Comparison of ENCODE assay signal across 16 cellular contexts in the genomic region with DNA sequence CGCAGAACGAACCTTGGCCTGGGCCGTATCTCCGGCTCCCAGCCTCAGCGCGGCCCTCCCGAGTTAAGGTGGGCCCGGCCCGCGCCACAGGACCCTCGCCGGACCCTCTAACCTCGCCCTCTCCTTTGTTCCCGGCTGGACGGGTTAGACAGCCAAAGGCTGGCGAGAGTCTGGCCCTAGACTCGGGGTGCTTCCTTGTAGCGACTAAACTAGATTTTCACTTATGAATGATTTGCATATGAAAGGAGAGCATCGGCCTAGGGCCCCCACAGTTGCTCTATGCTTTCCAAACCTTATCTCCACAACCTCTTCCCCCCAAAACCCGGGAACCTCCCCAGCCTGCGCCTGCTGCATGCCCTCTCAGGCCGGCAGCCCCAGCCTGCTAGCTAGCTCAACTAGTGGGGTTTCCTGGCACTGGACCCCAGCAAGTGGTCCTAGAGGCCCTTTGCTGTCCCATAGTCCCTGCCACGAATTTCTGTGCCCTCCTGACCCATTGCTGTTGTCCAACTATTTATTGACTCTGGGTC. TPM values are rescaled to one million over a fixed set of nuclear protein-coding genes. Genes with fewer than 3 reads are reported as not detected.
A peak's percentile ranks its signal among the peaks of the same experiment; 100 is the strongest.
DNase-seq lines count a peak whose midpoint lies in the region; ATAC-seq and TF ChIP-seq lines count a peak whose summit lies in the region.
"Had no signal": no experiment of that assay in that cellular context is flagged by ENCODE, and none has a peak within 500 bp of the region (broad histone marks: within the 10 kb centered on the region; RNA-seq: fewer than 3 reads in every experiment).

No MANE protein-coding gene starts in this region.

- CTCF ChIA-PET in activated naive CD4-positive, alpha-beta T cell treated with anti-CD3 and anti-CD28 coated beads for 36 hours (lab: Charles Lee) = interaction anchor here (5.2 kb wide), 1 partner anchor 157 kb away, joined by 113 read pairs; a partner anchor contains a TSS
- CTCF ChIA-PET in activated B cell treated with CpG ODN at 0.5 μM for 24 hours (lab: Charles Lee) = interaction anchor here (0.8 to 6.3 kb wide), 4 partner anchors 18 to 173 kb away, joined by 4 to 98 read pairs (median 6); a partner anchor contains a TSS

- H3K27me3 ChIP-seq in tibial nerve = peaks cover 0 to 41% of the 10 kb centered on the region in 2 donors
- no peaks in the 10 kb centered on the region for H3K27me3 ChIP-seq in gastrocnemius medialis

- H3K4me1 ChIP-seq in tibial nerve (peaks cover 0 to 97% (median 23%) of the 10 kb centered on the region in 4 donors), gastrocnemius medialis (peaks cover 22 to 29% of the 10 kb centered on the region in 2 donors)

- peaks cover 59% of the 10 kb centered on the region for H3K27me3 Mint-ChIP-seq in activated naive CD4-positive, alpha-beta T cell treated with anti-CD3 and anti-CD28 coated beads, Interleukin-2, amount 50 U/mL, for 24 hours
- H3K27me3 Mint-ChIP-seq in activated naive CD4-positive, alpha-beta T cell treated with anti-CD3 and anti-CD28 coated beads for 36 hours (ENCODE audit: low read depth) = peaks cover 74% of the 10 kb centered on the region
- H3K27me3 Mint-ChIP-seq in activated B cell treated with CpG ODN at 0.5 μM for 24 hours (peaks cover 63% of the 10 kb centered on the region), memory B cell (peaks cover 33% of the 10 kb centered on the region)

- TF ChIP-seq POLR2A in tibial nerve (IDR thresholded peaks at IDR 0.05) (no peak), gastrocnemius medialis (IDR thresholded peaks at IDR 0.05) (no peak)

- H3K4me3 Mint-ChIP-seq in activated naive CD4-positive, alpha-beta T cell treated with anti-CD3 and anti-CD28 coated beads, Interleukin-2, amount 50 U/mL, for 24 hours = no peak overlapping the region
- H3K4me3 Mint-ChIP-seq in activated naive CD4-positive, alpha-beta T cell treated with anti-CD3 and anti-CD28 coated beads for 36 hours = no peak overlapping the region
- H3K4me3 Mint-ChIP-seq in activated B cell treated with CpG ODN at 0.5 μM for 24 hours = peak overlapping the region; percentile 29
- peak overlapping the region; percentile 37 for H3K4me3 Mint-ChIP-seq in memory B cell
- H3K4me3 Mint-ChIP-seq: activated CD8-positive, alpha-beta memory T cell treated with anti-CD3 and anti-CD28 coated beads, Interleukin-2, amount 10 ng/mL, durations not matched to agents 7 days and 5 days had no signal

- in situ Hi-C loops in gastrocnemius medialis (cut with MboI; ENCODE audit: low sequenced_read_pairs in 4 of 4) = loop anchor here in 1 of 4 donors (5.0 kb wide), 1 partner anchor 157 kb away; no protein-coding TSS in a partner anchor

- DNase-seq in activated naive CD4-positive, alpha-beta T cell treated with anti-CD3 and anti-CD28 coated beads for 36 hours = no peak
- no peak for DNase-seq in activated B cell treated with CpG ODN at 0.5 μM for 24 hours
- DNase-seq in memory B cell (ENCODE audit: low spot score in 2 of 2) = no peak
- no peak for DNase-seq in tibial nerve (ENCODE audit: low spot score in 2 of 2)
- DNase-seq in gastrocnemius medialis = no peak
- DNase-seq in kidney tubule cell (ENCODE audit: low spot score) = no peak
- DNase-seq in GM10266 (ENCODE audit: extremely low spot score) = no peak
- DNase-seq: activated CD8-positive, alpha-beta memory T cell treated with anti-CD3 and anti-CD28 coated beads, Interleukin-2, amount 10 ng/mL, durations not matched to agents 7 days and 5 days; DMS 273 treated with DMSO at 0.1 percent for 48 hours; NCI-H187; NCI-H446 had no signal

- H3K27ac Mint-ChIP-seq in activated naive CD4-positive, alpha-beta T cell treated with anti-CD3 and anti-CD28 coated beads, Interleukin-2, amount 50 U/mL, for 24 hours = peak overlapping the region; percentile 38
- H3K27ac Mint-ChIP-seq in activated naive CD4-positive, alpha-beta T cell treated with anti-CD3 and anti-CD28 coated beads for 36 hours = no peak overlapping the region
- H3K27ac Mint-ChIP-seq in activated B cell treated with CpG ODN at 0.5 μM for 24 hours = no peak overlapping the region
- no peak overlapping the region for H3K27ac Mint-ChIP-seq in memory B cell
- H3K27ac Mint-ChIP-seq: activated CD8-positive, alpha-beta memory T cell treated with anti-CD3 and anti-CD28 coated beads, Interleukin-2, amount 10 ng/mL, durations not matched to agents 7 days and 5 days had no signal

- TF ChIP-seq EP300 in tibial nerve (IDR thresholded peaks at IDR 0.05) = no peak

- H3K4me3 ChIP-seq in tibial nerve (peak overlapping the region; percentile 38 to 77 (median 49)), gastrocnemius medialis (no peak overlapping the region)

- no peaks in the 10 kb centered on the region for H3K36me3 Mint-ChIP-seq in activated naive CD4-positive, alpha-beta T cell treated with anti-CD3 and anti-CD28 coated beads, Interleukin-2, amount 50 U/mL, for 24 hours
- no peaks in the 10 kb centered on the region for H3K36me3 Mint-ChIP-seq in activated naive CD4-positive, alpha-beta T cell treated with anti-CD3 and anti-CD28 coated beads for 36 hours (ENCODE audit: low read depth)
- H3K36me3 Mint-ChIP-seq in activated B cell treated with CpG ODN at 0.5 μM for 24 hours (ENCODE audit: low read depth) (no peaks in the 10 kb centered on the region), memory B cell (no peaks in the 10 kb centered on the region)
- H3K36me3 Mint-ChIP-seq: activated CD8-positive, alpha-beta memory T cell treated with anti-CD3 and anti-CD28 coated beads, Interleukin-2, amount 10 ng/mL, durations not matched to agents 7 days and 5 days had no signal

- H3K9me3 ChIP-seq in tibial nerve (no peaks in the 10 kb centered on the region), gastrocnemius medialis (no peaks in the 10 kb centered on the region)

- H3K9me3 Mint-ChIP-seq in activated naive CD4-positive, alpha-beta T cell treated with anti-CD3 and anti-CD28 coated beads, Interleukin-2, amount 50 U/mL, for 24 hours = no peaks in the 10 kb centered on the region
- H3K9me3 Mint-ChIP-seq in activated naive CD4-positive, alpha-beta T cell treated with anti-CD3 and anti-CD28 coated beads for 36 hours = no peaks in the 10 kb centered on the region
- H3K9me3 Mint-ChIP-seq in activated B cell treated with CpG ODN at 0.5 μM for 24 hours (no peaks in the 10 kb centered on the region), memory B cell (peaks cover 3% of the 10 kb centered on the region)

- ATAC-seq in activated B cell treated with CpG ODN at 0.5 μM for 24 hours (ENCODE audit: low read depth) = no peak
- no peak for ATAC-seq in memory B cell (ENCODE audit: low read depth)
- ATAC-seq in gastrocnemius medialis = no peak

- peaks cover 15% of the 10 kb centered on the region for H3K4me1 Mint-ChIP-seq in activated naive CD4-positive, alpha-beta T cell treated with anti-CD3 and anti-CD28 coated beads, Interleukin-2, amount 50 U/mL, for 24 hours
- peaks cover 15% of the 10 kb centered on the region for H3K4me1 Mint-ChIP-seq in activated naive CD4-positive, alpha-beta T cell treated with anti-CD3 and anti-CD28 coated beads for 36 hours (ENCODE audit: low read depth)
- H3K4me1 Mint-ChIP-seq in activated B cell treated with CpG ODN at 0.5 μM for 24 hours = peaks cover 22% of the 10 kb centered on the region
- H3K4me1 Mint-ChIP-seq in memory B cell = peaks cover 5% of the 10 kb centered on the region

- intact Hi-C loops in activated naive CD4-positive, alpha-beta T cell treated with anti-CD3 and anti-CD28 coated beads for 36 hours (cut with micrococcal nuclease) = loop anchor here (5.0 kb wide), 1 partner anchor 47 kb away; no protein-coding TSS in a partner anchor
- intact Hi-C loops in activated B cell treated with CpG ODN at 0.5 μM for 24 hours (cut with micrococcal nuclease) (loop anchor here (2.0 to 5.0 kb wide), 3 partner anchors 18 to 73 kb away; a partner anchor contains a TSS), gastrocnemius medialis (cut with DNase I; ENCODE audit: low total_unique reads) (no loop called here)

- H3K27ac ChIP-seq in tibial nerve = peak overlapping the region; percentile 66 to 99 (median 82)
- H3K27ac ChIP-seq in gastrocnemius medialis = no peak overlapping the region

- whole genome bisulfite sequencing in tibial nerve, 2 donors = 38 to 53% methylated on average over 12 to 17 of the region's 23 CpGs

- TF ChIP-seq CTCF in activated B cell treated with CpG ODN at 0.5 μM for 24 hours (IDR thresholded peaks at IDR 0.05) = no peak
- TF ChIP-seq CTCF in tibial nerve (IDR thresholded peaks at IDR 0.05) = no peak
- no peak for TF ChIP-seq CTCF in gastrocnemius medialis (IDR thresholded peaks at IDR 0.05 in 4 of 5, conservative IDR thresholded peaks at IDR 0.05 in 1 of 5)
- no peak for TF ChIP-seq CTCF in GM10266 (IDR thresholded peaks at IDR 0.05; ENCODE audit: control insufficient read depth, insufficient read depth, low read depth, missing control alignments)

- POLR2A ChIA-PET in activated B cell treated with CpG ODN at 0.5 μM for 24 hours (lab: Charles Lee) = interaction anchor here (1.4 kb wide), 1 partner anchor 154 kb away, joined by 3 read pairs; a partner anchor contains a TSS

- peaks cover 0 to 5% (median 0%) of the 10 kb centered on the region in 3 donors for H3K36me3 ChIP-seq in tibial nerve
- no peaks in the 10 kb centered on the region for H3K36me3 ChIP-seq in gastrocnemius medialis

RNA-seq across cellular contexts. Expression of a gene that starts 2.0 kb away (rescaled TPM):
- not detected for total RNA-seq in activated naive CD4-positive, alpha-beta T cell treated with anti-CD3 and anti-CD28 coated beads for 36 hours
- not detected in 2 replicates for total RNA-seq in activated B cell treated with CpG ODN at 0.5 μM for 24 hours
- total RNA-seq in tibial nerve = 1 to 10 TPM; 1.4 to 2.7 (median 1.7) TPM
- 1 to 10 TPM in 1 of 4 donors, under 1 TPM in 1, not detected in 2; 0.36 to 1.4 TPM for total RNA-seq in gastrocnemius medialis
- total RNA-seq: activated CD8-positive, alpha-beta memory T cell treated with anti-CD3 and anti-CD28 coated beads, Interleukin-2, amount 10 ng/mL, durations not matched to agents 7 days and 5 days; cerebellum; pulmonary artery endothelial cell; SK-MEL-5; temporal lobe had no signal

RNA-seq across cellular contexts. Expression of a gene that starts 6.6 kb away (rescaled TPM):
- total RNA-seq in activated naive CD4-positive, alpha-beta T cell treated with anti-CD3 and anti-CD28 coated beads for 36 hours = not detected
- total RNA-seq in activated B cell treated with CpG ODN at 0.5 μM for 24 hours (not detected in 2 replicates), tibial nerve (10 to 100 TPM in 1 of 4 donors, 1 to 10 TPM in 3; 3.6 to 17.3 (median 7.2) TPM), gastrocnemius medialis (1 to 10 TPM; 1.0 to 4.7 (median 3.8) TPM)
- total RNA-seq: activated CD8-positive, alpha-beta memory T cell treated with anti-CD3 and anti-CD28 coated beads, Interleukin-2, amount 10 ng/mL, durations not matched to agents 7 days and 5 days; cerebellum; pulmonary artery endothelial cell; temporal lobe had no signal

RNA-seq across cellular contexts. Expression of a gene that starts 18.8 kb away (rescaled TPM):
- under 1 TPM in 1 of 2 experiments, not detected in 1; 0.12 TPM for total RNA-seq in activated naive CD4-positive, alpha-beta T cell treated with anti-CD3 and anti-CD28 coated beads for 36 hours
- total RNA-seq in activated B cell treated with CpG ODN at 0.5 μM for 24 hours (4.3 and 4.8 TPM in 2 replicates), tibial nerve (1 to 10 TPM; 2.7 to 8.1 (median 4.1) TPM), gastrocnemius medialis (1 to 10 TPM in 1 of 4 donors, under 1 TPM in 3; 0.51 to 2.0 (median 0.71) TPM)
- total RNA-seq: cerebellum, pulmonary artery endothelial cell, temporal lobe had no signal

RNA-seq across cellular contexts. Expression of a gene that starts 26.1 kb away (rescaled TPM):
- not detected for total RNA-seq in activated naive CD4-positive, alpha-beta T cell treated with anti-CD3 and anti-CD28 coated beads for 36 hours
- not detected in 2 replicates for total RNA-seq in activated B cell treated with CpG ODN at 0.5 μM for 24 hours
- total RNA-seq in tibial nerve = 1 to 10 TPM in 3 of 4 donors, under 1 TPM in 1; 0.98 to 2.3 (median 2.0) TPM
- total RNA-seq in gastrocnemius medialis = 1 to 10 TPM; 3.3 to 4.9 (median 3.8) TPM
- total RNA-seq: activated CD8-positive, alpha-beta memory T cell treated with anti-CD3 and anti-CD28 coated beads, Interleukin-2, amount 10 ng/mL, durations not matched to agents 7 days and 5 days; cerebellum; pulmonary artery endothelial cell; temporal lobe had no signal

RNA-seq across cellular contexts. Expression of a gene that starts 34.9 kb away (rescaled TPM):
- total RNA-seq in activated naive CD4-positive, alpha-beta T cell treated with anti-CD3 and anti-CD28 coated beads for 36 hours = not detected
- total RNA-seq in activated B cell treated with CpG ODN at 0.5 μM for 24 hours (not detected in 2 replicates), tibial nerve (10 to 100 TPM in 1 of 4 donors, 1 to 10 TPM in 3; 4.4 to 10.5 (median 7.9) TPM), gastrocnemius medialis (10 to 100 TPM; 13.6 to 37.7 (median 26.3) TPM)
- total RNA-seq: activated CD8-positive, alpha-beta memory T cell treated with anti-CD3 and anti-CD28 coated beads, Interleukin-2, amount 10 ng/mL, durations not matched to agents 7 days and 5 days; cerebellum; pulmonary artery endothelial cell; temporal lobe had no signal

Comparison
In these comparisons a context has a peak if more than half of its experiments do, and no peak if none do; other contexts are left out.
1. H3K4me3 Mint-ChIP-seq: peak in activated B cell treated with CpG ODN at 0.5 μM for 24 hours (single experiment) and memory B cell (single experiment); none in activated naive CD4-positive, alpha-beta T cell treated with anti-CD3 and anti-CD28 coated beads, Interleukin-2, amount 50 U/mL, for 24 hours (single experiment) and activated naive CD4-positive, alpha-beta T cell treated with anti-CD3 and anti-CD28 coated beads for 36 hours (single experiment).
2. H3K27ac ChIP-seq: peak in tibial nerve (4 of 4); none in gastrocnemius medialis (0 of 4).
3. H3K4me3 ChIP-seq: peak in tibial nerve (4 of 4); none in gastrocnemius medialis (0 of 4).